ENCODE assay signal across 14 cellular contexts in genomic region chr13:95221991-95222732, GRCh38.
A peak's percentile ranks its signal among the peaks of the same experiment; 100 is the strongest.
DNase-seq lines count a peak whose midpoint lies in the region; ATAC-seq and TF ChIP-seq lines count a peak whose summit lies in the region.
"Had no signal": no experiment of that assay in that cellular context is flagged by ENCODE, and none has a peak within 500 bp of the region (broad histone marks: within the 10 kb centered on the region; RNA-seq: fewer than 3 reads in every experiment).

No MANE protein-coding gene starts in this region.

- H3K27me3 ChIP-seq in WERI-Rb-1 (ENCODE audit: insufficient read depth, low read depth, severe bottlenecking), result no peaks in the 10 kb centered on the region
- H3K27me3 ChIP-seq: right atrium auricular region had no signal

- peaks cover 3% of the 10 kb centered on the region for H3K9me3 ChIP-seq in WERI-Rb-1 (ENCODE audit: severe bottlenecking)
- H3K9me3 ChIP-seq: right atrium auricular region had no signal

- H3K9me3 Mint-ChIP-seq in dendritic cell treated with granulocyte-macrophage colony-stimulating factor and Interleukin-4, amounts not matched to agents 40 ng/mL and 50 ng/mL, for 4 days, result no peaks in the 10 kb centered on the region
- H3K9me3 Mint-ChIP-seq: activated CD4-positive, alpha-beta T cell treated with anti-CD3 and anti-CD28 coated beads, Interleukin-2, amount 10 ng/mL, durations not matched to agents 24 days and 14 days had no signal

- H3K36me3 Mint-ChIP-seq in dendritic cell treated with granulocyte-macrophage colony-stimulating factor and Interleukin-4, amounts not matched to agents 40 ng/mL and 50 ng/mL, for 4 days (ENCODE audit: low read depth), result peaks cover 17% of the 10 kb centered on the region

- H3K4me3 ChIP-seq in WERI-Rb-1 (ENCODE audit: low read depth, low read length), result no peak overlapping the region
- H3K4me3 ChIP-seq in coronary artery, result no peak overlapping the region
- H3K4me3 ChIP-seq: right atrium auricular region had no signal

- ATAC-seq in GM18511 (IDR thresholded peaks at IDR 0.05; ENCODE audit: unreplicated experiment) (peak; percentile 67), GM21367 (IDR thresholded peaks at IDR 0.05; ENCODE audit: unreplicated experiment) (peak; percentile 10), HG03139 (IDR thresholded peaks at IDR 0.05; ENCODE audit: unreplicated experiment) (peak; percentile 48)

- H3K4me3 Mint-ChIP-seq in dendritic cell treated with granulocyte-macrophage colony-stimulating factor and Interleukin-4, amounts not matched to agents 40 ng/mL and 50 ng/mL, for 4 days, result no peak overlapping the region
- H3K4me3 Mint-ChIP-seq: activated CD4-positive, alpha-beta T cell treated with anti-CD3 and anti-CD28 coated beads, Interleukin-2, amount 10 ng/mL, durations not matched to agents 24 days and 14 days had no signal

- H3K4me1 Mint-ChIP-seq in dendritic cell treated with granulocyte-macrophage colony-stimulating factor and Interleukin-4, amounts not matched to agents 40 ng/mL and 50 ng/mL, for 4 days (ENCODE audit: low read depth), result peaks cover 30% of the 10 kb centered on the region

- no peaks in the 10 kb centered on the region for H3K27me3 Mint-ChIP-seq in dendritic cell treated with granulocyte-macrophage colony-stimulating factor and Interleukin-4, amounts not matched to agents 40 ng/mL and 50 ng/mL, for 4 days
- H3K27me3 Mint-ChIP-seq: activated CD4-positive, alpha-beta T cell treated with anti-CD3 and anti-CD28 coated beads, Interleukin-2, amount 10 ng/mL, durations not matched to agents 24 days and 14 days had no signal

- TF ChIP-seq CTCF in WERI-Rb-1 (IDR thresholded peaks at IDR 0.05; ENCODE audit: low read depth, low read length) (no peak), coronary artery (IDR thresholded peaks at IDR 0.05) (no peak)

- H3K27ac ChIP-seq in WERI-Rb-1 (no peak overlapping the region), coronary artery (no peak overlapping the region)
- H3K27ac ChIP-seq: right atrium auricular region had no signal

- intact Hi-C loops in dendritic cell treated with granulocyte-macrophage colony-stimulating factor and Interleukin-4, amounts not matched to agents 40 ng/mL and 50 ng/mL, for 4 days (cut with micrococcal nuclease), result no loop called here

- DNase-seq in mesenteric fat pad (ENCODE audit: low spot score) (no peak), WERI-Rb-1 (no peak), activated gamma-delta T cell (lab: John Stamatoyannopoulos, UW) (no peak), coronary artery (ENCODE audit: low spot score) (no peak)
- DNase-seq: activated CD4-positive, alpha-beta T cell treated with anti-CD3 and anti-CD28 coated beads, Interleukin-2, amount 10 ng/mL, durations not matched to agents 24 days and 14 days; caudate nucleus; GF-D8; NCI-H1092 treated with DMSO at 0.1 percent for 48 hours; SW 1271 had no signal

- peak overlapping the region; percentile 31 for H3K27ac Mint-ChIP-seq in dendritic cell treated with granulocyte-macrophage colony-stimulating factor and Interleukin-4, amounts not matched to agents 40 ng/mL and 50 ng/mL, for 4 days
- H3K27ac Mint-ChIP-seq: activated CD4-positive, alpha-beta T cell treated with anti-CD3 and anti-CD28 coated beads, Interleukin-2, amount 10 ng/mL, durations not matched to agents 24 days and 14 days had no signal

- no peaks in the 10 kb centered on the region; the same call in none of the 2 replicates for H3K36me3 ChIP-seq in WERI-Rb-1
- H3K36me3 ChIP-seq: right atrium auricular region had no signal

Comparison
In these comparisons a context has a peak if more than half of its experiments do, and no peak if none do; other contexts are left out.
1. ATAC-seq: peak in every context shown above with its lines; median percentile 67 in GM18511; 48 in HG03139; 10 in GM21367.